9 cellular contexts compared by ENCODE assay signal in genomic region chr1:182589520-182589919, GRCh38. TPM values are rescaled to one million over a fixed set of nuclear protein-coding genes. Genes with fewer than 3 reads are reported as not detected.
DNase-seq lines count a peak whose midpoint lies in the region; TF ChIP-seq lines count a peak whose summit lies in the region.
"Had no signal": no experiment of that assay in that cellular context is flagged by ENCODE, and none has a peak within 500 bp of the region (broad histone marks: within the 10 kb centered on the region; RNA-seq: fewer than 3 reads in every experiment).

No MANE protein-coding gene starts in this region.

- H3K36me3 Mint-ChIP-seq in CD8-positive, alpha-beta memory T cell = peaks cover 7 to 35% (median 11%) of the 10 kb centered on the region in 3 donors
- H3K36me3 Mint-ChIP-seq in progenitor cell of endocrine pancreas (ENCODE audit: insufficient read depth) = no peaks in the 10 kb centered on the region

- TF ChIP-seq POLR2A in NB4 (IDR thresholded peaks at IDR 0.05; ENCODE audit: extremely low read depth, insufficient read length) (no peak), ovary (IDR thresholded peaks at IDR 0.05) (no peak)

- no peak for DNase-seq in CD8-positive, alpha-beta memory T cell
- no peak for DNase-seq in NB4 (ENCODE audit: low read depth)
- DNase-seq in ecto neural progenitor cell (ENCODE audit: low spot score) = peak; percentile 31
- DNase-seq in progenitor cell of endocrine pancreas (ENCODE audit: low spot score, unreplicated experiment) = no peak
- no peak for DNase-seq in amygdala (lab: John Stamatoyannopoulos, UW)
- no peak for DNase-seq in stimulated activated CD4-positive, alpha-beta T cell treated with anti-CD3 and anti-CD28 coated beads, Interleukin-1b, Interleukin-23, amount 100 ng/mL, for 48 hours
- DNase-seq in T-helper 9 cell = no peak
- DNase-seq in ovary = no peak
- DNase-seq: NCI-H1092 had no signal

- H3K4me1 Mint-ChIP-seq in CD8-positive, alpha-beta memory T cell = peaks cover 38 to 52% (median 48%) of the 10 kb centered on the region in 3 donors
- peaks cover 10% of the 10 kb centered on the region for H3K4me1 Mint-ChIP-seq in progenitor cell of endocrine pancreas (ENCODE audit: low read depth)

- H3K27me3 Mint-ChIP-seq in CD8-positive, alpha-beta memory T cell = peaks cover 2 to 3% of the 10 kb centered on the region in 2 donors
- no peaks in the 10 kb centered on the region for H3K27me3 Mint-ChIP-seq in progenitor cell of endocrine pancreas

- H3K4me3 Mint-ChIP-seq in CD8-positive, alpha-beta memory T cell = peak overlapping the region; percentile 92 to 99 (median 97)
- H3K4me3 Mint-ChIP-seq in progenitor cell of endocrine pancreas (ENCODE audit: low read depth) = peak overlapping the region; percentile 95

- no peak for TF ChIP-seq EP300 in ovary (IDR thresholded peaks at IDR 0.05)

- 76 to 83% (median 76%) methylated on average over 3 of the region's 3 CpGs for WGBS in ovary, 3 donors

- H3K27ac ChIP-seq in CD8-positive, alpha-beta memory T cell (ENCODE audit: low read depth, low read length) = no peak overlapping the region
- H3K27ac ChIP-seq in ovary = peak overlapping the region in 1 of 2 donors; percentile 95

- TF ChIP-seq CTCF in NB4 (IDR thresholded peaks at IDR 0.05; ENCODE audit: low read depth, low read length) = no peak
- no peak for TF ChIP-seq CTCF in progenitor cell of endocrine pancreas (IDR thresholded peaks at IDR 0.05; ENCODE audit: unreplicated experiment)
- TF ChIP-seq CTCF in ovary (IDR thresholded peaks at IDR 0.05) = no peak

- H3K4me1 ChIP-seq in CD8-positive, alpha-beta memory T cell (ENCODE audit: insufficient read depth, low read length) = peaks cover 31% of the 10 kb centered on the region
- peaks cover under 1% of the 10 kb centered on the region for H3K4me1 ChIP-seq in ovary (ENCODE audit: insufficient read depth)

- H3K9me3 Mint-ChIP-seq in CD8-positive, alpha-beta memory T cell = no peaks in the 10 kb centered on the region
- no peaks in the 10 kb centered on the region for H3K9me3 Mint-ChIP-seq in progenitor cell of endocrine pancreas (ENCODE audit: low read depth)

- CTCF ChIA-PET in CD8-positive, alpha-beta memory T cell (lab: Charles Lee) = interaction anchor here (1.3 to 4.5 kb wide), 4 partner anchors 10 to 198 kb away, joined by 6 to 44 read pairs (median 8); no protein-coding TSS in a partner anchor

- no peaks in the 10 kb centered on the region for H3K36me3 ChIP-seq in CD8-positive, alpha-beta memory T cell (ENCODE audit: insufficient read depth, low read length)
- no peaks in the 10 kb centered on the region for H3K36me3 ChIP-seq in ovary

- no peaks in the 10 kb centered on the region for H3K9me3 ChIP-seq in CD8-positive, alpha-beta memory T cell (ENCODE audit: low read length)
- H3K9me3 ChIP-seq in ovary = no peaks in the 10 kb centered on the region

- H3K27ac Mint-ChIP-seq in CD8-positive, alpha-beta memory T cell = peak overlapping the region; percentile 98 to 100 (median 100)
- H3K27ac Mint-ChIP-seq in progenitor cell of endocrine pancreas = no peak overlapping the region

- POLR2A ChIA-PET in CD8-positive, alpha-beta memory T cell (lab: Charles Lee) = interaction anchor here (1.3 to 1.9 kb wide), 4 partner anchors 12 to 250 kb away, joined by 3 to 7 read pairs (median 6); no protein-coding TSS in a partner anchor

- H3K27me3 ChIP-seq in CD8-positive, alpha-beta memory T cell (ENCODE audit: insufficient read depth, low read length, poor library complexity, severe bottlenecking) = no peaks in the 10 kb centered on the region
- H3K27me3 ChIP-seq in ovary = no peaks in the 10 kb centered on the region

- H3K4me3 ChIP-seq in CD8-positive, alpha-beta memory T cell (ENCODE audit: low read length) = peak overlapping the region; percentile 90
- H3K4me3 ChIP-seq in NB4 (ENCODE audit: low read depth, low read length) (peak overlapping the region; percentile 90), ovary (no peak overlapping the region)

- intact Hi-C loops in ovary (cut with DNase I) = loop anchor here in 3 of 4 donors (5.0 to 10.0 kb wide), 3 partner anchors 185 to 505 kb away; partner anchors contain the start of gene TEDDM1 (in 1 of the 3)

RNA-seq across cellular contexts. Expression of gene RNASEL, which starts 0.5 kb away (rescaled TPM):
- total RNA-seq in CD8-positive, alpha-beta memory T cell = 1 to 10 TPM; 5.3 to 5.6 TPM
- 8.7 TPM for polyA plus RNA-seq in CD8-positive, alpha-beta memory T cell
- total RNA-seq in progenitor cell of endocrine pancreas (4.2 and 4.4 TPM in 2 replicates), ovary (10 to 100 TPM in 3 of 7 donors, 1 to 10 TPM in 4; 6.7 to 14.1 (median 9.7) TPM)
- 10 to 100 TPM in 1 of 2 donors, 1 to 10 TPM in 1; 6.8 to 15.0 TPM for polyA plus RNA-seq in ovary

RNA-seq across cellular contexts. Expression of gene RGS16, which starts 14.7 kb away (rescaled TPM):
- total RNA-seq in CD8-positive, alpha-beta memory T cell = 10 to 100 TPM; 58.9 to 59.9 TPM
- polyA plus RNA-seq in CD8-positive, alpha-beta memory T cell = 0.21 TPM
- 0.98 and 1.5 TPM in 2 replicates for total RNA-seq in progenitor cell of endocrine pancreas
- total RNA-seq in ovary = 1 to 10 TPM; 1.1 to 7.4 (median 2.5) TPM
- polyA plus RNA-seq in ovary = 1 to 10 TPM; 3.8 to 4.3 TPM

Comparison
In these comparisons a context has a peak if more than half of its experiments do, and no peak if none do; other contexts are left out.
1. RNA of gene RGS16, which starts 14.7 kb away (total RNA-seq): 58.9 to 59.9 TPM in CD8-positive, alpha-beta memory T cell; 1.1 to 7.4 TPM in ovary and 0.98 to 1.5 TPM in progenitor cell of endocrine pancreas; every median in the first group is over 4 times any median in the second.